Comparison of ENCODE assay signal across 15 cellular contexts in the genomic region with DNA sequence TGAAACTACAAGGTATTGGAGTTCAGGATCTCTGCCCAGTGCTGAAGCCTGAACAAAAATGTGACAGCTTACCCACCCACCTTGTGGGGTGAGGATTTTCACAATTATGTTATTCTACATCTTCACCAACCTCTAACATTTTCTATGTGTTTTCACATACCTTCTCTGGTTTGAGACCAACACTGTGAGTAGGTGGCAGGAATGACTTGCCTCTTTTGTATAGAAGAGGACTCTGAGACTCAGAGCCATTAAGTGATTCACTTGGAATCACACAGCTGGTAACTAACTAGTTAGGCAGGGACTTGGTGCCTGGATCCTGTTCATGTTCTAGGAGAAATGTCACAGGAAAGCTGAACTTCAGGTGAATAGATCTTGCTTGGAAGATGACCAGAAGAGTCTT. TPM values are rescaled to one million over a fixed set of nuclear protein-coding genes. Genes with fewer than 3 reads are reported as not detected.
A peak's percentile ranks its signal among the peaks of the same experiment; 100 is the strongest.
DNase-seq lines count a peak whose midpoint lies in the region; ATAC-seq and TF ChIP-seq lines count a peak whose summit lies in the region.
"Had no signal": no experiment of that assay in that cellular context is flagged by ENCODE, and none has a peak within 500 bp of the region (broad histone marks: within the 10 kb centered on the region; RNA-seq: fewer than 3 reads in every experiment).

No MANE protein-coding gene starts in this region.

- H3K79me2 ChIP-seq in Loucy (ENCODE audit: insufficient read depth, low read length) (no peaks in the 10 kb centered on the region), PC-3 (ENCODE audit: low read length) (no peaks in the 10 kb centered on the region)

- BruUV-seq in PC-3 (replicated peaks; lab: Mats Ljungman, UMichigan): no TSS peak

- no peak for ATAC-seq in PC-3

- no peak for DNase-seq in PC-3
- DNase-seq in epithelial cell of esophagus (ENCODE audit: low read depth): peak; percentile 24
- DNase-seq in renal cortical epithelial cell (ENCODE audit: low read depth): peak; percentile 4
- DNase-seq in posterior cingulate gyrus: no peak
- DNase-seq in thyroid gland: no peak
- DNase-seq in effector memory CD4-positive, alpha-beta T cell: no peak
- DNase-seq: ACHN; Calu3; CD4-positive, CD25-positive, alpha-beta regulatory T cell; DMS 273 treated with DMSO at 0.1 percent for 48 hours; GM23248; H7 had no signal

- no peak overlapping the region for H3K4me2 ChIP-seq in Loucy (ENCODE audit: low read depth, low read length, poor library complexity, severe bottlenecking)
- H3K4me2 ChIP-seq in PC-3 (ENCODE audit: low read length): peak overlapping the region; percentile 27; the same call in 1 of the 2 replicates
- H3K4me2 ChIP-seq: BLaER1 treated with 17β-estradiol and CSF1 and Interleukin-3, amounts not matched to agents 10 nM and 100 nM had no signal

- H2AFZ ChIP-seq in Loucy (ENCODE audit: low read length) (peak overlapping the region; percentile 12; the same call in 1 of the 2 replicates), PC-3 (ENCODE audit: low read length) (no peak overlapping the region)
- H2AFZ ChIP-seq: GM23248 had no signal

- H3K36me3 ChIP-seq in Loucy (ENCODE audit: insufficient read depth, low read length): no peaks in the 10 kb centered on the region
- no peaks in the 10 kb centered on the region for H3K36me3 ChIP-seq in PC-3 (ENCODE audit: low read depth, low read length)
- no peaks in the 10 kb centered on the region for H3K36me3 ChIP-seq in thyroid gland
- H3K36me3 ChIP-seq in effector memory CD4-positive, alpha-beta T cell (ENCODE audit: control insufficient read depth, insufficient read depth, low read length): no peaks in the 10 kb centered on the region
- H3K36me3 ChIP-seq: BLaER1 treated with 17β-estradiol and CSF1 and Interleukin-3, amounts not matched to agents 10 nM and 100 nM had no signal

- H3K9ac ChIP-seq in Loucy (ENCODE audit: low read depth, low read length, poor library complexity, severe bottlenecking) (no peak overlapping the region), PC-3 (ENCODE audit: low read length) (no peak overlapping the region)
- H3K9ac ChIP-seq: BLaER1 treated with 17β-estradiol and CSF1 and Interleukin-3, amounts not matched to agents 10 nM and 100 nM; GM23248 had no signal

- H3K4me1 ChIP-seq in Loucy (ENCODE audit: insufficient read depth, low read length, poor library complexity, severe bottlenecking): no peaks in the 10 kb centered on the region
- peaks cover 15% of the 10 kb centered on the region for H3K4me1 ChIP-seq in PC-3 (ENCODE audit: insufficient read depth, low read length)
- H3K4me1 ChIP-seq in thyroid gland: no peaks in the 10 kb centered on the region
- no peaks in the 10 kb centered on the region for H3K4me1 ChIP-seq in effector memory CD4-positive, alpha-beta T cell (ENCODE audit: control insufficient read depth, insufficient read depth, low read length, poor library complexity, severe bottlenecking)
- H3K4me1 ChIP-seq: BLaER1 treated with 17β-estradiol and CSF1 and Interleukin-3, amounts not matched to agents 10 nM and 100 nM had no signal

- H4K20me1 ChIP-seq in Loucy (ENCODE audit: insufficient read depth, low read length, poor library complexity, severe bottlenecking) (no peaks in the 10 kb centered on the region), PC-3 (ENCODE audit: low read length) (no peaks in the 10 kb centered on the region)
- H4K20me1 ChIP-seq: BLaER1 treated with 17β-estradiol and CSF1 and Interleukin-3, amounts not matched to agents 10 nM and 100 nM had no signal

- no peaks in the 10 kb centered on the region for H3K9me3 ChIP-seq in Loucy (ENCODE audit: insufficient read depth, low read depth, low read length)
- no peaks in the 10 kb centered on the region for H3K9me3 ChIP-seq in PC-3 (ENCODE audit: low read length)
- no peaks in the 10 kb centered on the region for H3K9me3 ChIP-seq in thyroid gland
- H3K9me3 ChIP-seq in effector memory CD4-positive, alpha-beta T cell (ENCODE audit: control insufficient read depth, low read length): no peaks in the 10 kb centered on the region
- H3K9me3 ChIP-seq: BLaER1 treated with 17β-estradiol and CSF1 and Interleukin-3, amounts not matched to agents 10 nM and 100 nM had no signal

- H3K27me3 ChIP-seq in Loucy (ENCODE audit: insufficient read depth, low read length, poor library complexity, severe bottlenecking) (no peaks in the 10 kb centered on the region), PC-3 (ENCODE audit: low read length) (no peaks in the 10 kb centered on the region), thyroid gland (no peaks in the 10 kb centered on the region)
- H3K27me3 ChIP-seq in effector memory CD4-positive, alpha-beta T cell (replicated peaks; ENCODE audit: control insufficient read depth, insufficient read depth, low read length, poor library complexity, severe bottlenecking): peaks cover 3% of the 10 kb centered on the region
- H3K27me3 ChIP-seq: BLaER1 treated with 17β-estradiol and CSF1 and Interleukin-3, amounts not matched to agents 10 nM and 100 nM had no signal

- POLR2A ChIA-PET in PC-3 (lab: Charles Lee; ENCODE audit: unreplicated experiment): no interaction called here

- H3K27ac ChIP-seq in PC-3 (ENCODE audit: low read length) (no peak overlapping the region), thyroid gland (no peak overlapping the region)
- no peak overlapping the region for H3K27ac ChIP-seq in effector memory CD4-positive, alpha-beta T cell (ENCODE audit: insufficient read depth, low read length, poor library complexity, severe bottlenecking)
- H3K27ac ChIP-seq: BLaER1 treated with 17β-estradiol and CSF1 and Interleukin-3, amounts not matched to agents 10 nM and 100 nM; GM23248; HL-60 had no signal

- H3F3A ChIP-seq in Loucy (ENCODE audit: low read depth): no peaks in the 10 kb centered on the region
- no peaks in the 10 kb centered on the region for H3F3A ChIP-seq in PC-3 (ENCODE audit: low read length, unreplicated experiment)

- no peak for TF ChIP-seq POLR2A in thyroid gland (IDR thresholded peaks at IDR 0.05)

- CTCF ChIA-PET in PC-3 (lab: Charles Lee): no interaction called here

- H3K9me2 ChIP-seq in Loucy (replicated peaks; ENCODE audit: low read depth, low read length): no peaks in the 10 kb centered on the region
- no peaks in the 10 kb centered on the region for H3K9me2 ChIP-seq in PC-3 (replicated peaks; ENCODE audit: low read length)

- no peak for TF ChIP-seq CTCF in Loucy (conservative IDR thresholded peaks at IDR 0.05; ENCODE audit: low read length)
- TF ChIP-seq CTCF in PC-3 (conservative IDR thresholded peaks at IDR 0.05; ENCODE audit: low read depth, low read length): no peak
- TF ChIP-seq CTCF in epithelial cell of esophagus (IDR thresholded peaks at IDR 0.05; ENCODE audit: insufficient read depth, low read depth, low read length, missing control alignments): no peak
- no peak for TF ChIP-seq CTCF in thyroid gland (IDR thresholded peaks at IDR 0.05)

- H3K4me3 ChIP-seq in Loucy (ENCODE audit: low read length, poor library complexity, severe bottlenecking): no peak overlapping the region
- no peak overlapping the region for H3K4me3 ChIP-seq in PC-3 (ENCODE audit: low read length)
- H3K4me3 ChIP-seq in epithelial cell of esophagus (ENCODE audit: low read length): no peak overlapping the region
- no peak overlapping the region for H3K4me3 ChIP-seq in thyroid gland (replicated peaks in 1 of 3)
- no peak overlapping the region for H3K4me3 ChIP-seq in effector memory CD4-positive, alpha-beta T cell (ENCODE audit: insufficient read depth, low read depth, low read length, poor library complexity, severe bottlenecking)
- H3K4me3 ChIP-seq: BLaER1 treated with 17β-estradiol and CSF1 and Interleukin-3, amounts not matched to agents 10 nM and 100 nM; GM23248 had no signal

- intact Hi-C loops in PC-3 (cut with micrococcal nuclease) (no loop called here), posterior cingulate gyrus (cut with DNase I) (no loop called here), thyroid gland (cut with DNase I) (no loop called here)

RNA-seq across cellular contexts. Expression of gene SRBD1, which starts 14.8 kb away (rescaled TPM):
- total RNA-seq in PC-3 (2014; rRNA removed): 19.8 and 20.8 TPM in 2 replicates
- 10.1 and 13.6 TPM in 2 replicates for total RNA-seq in renal cortical epithelial cell
- total RNA-seq in thyroid gland: 10 to 100 TPM; 23.1 to 33.3 (median 27.2) TPM

RNA-seq across cellular contexts. Expression of gene PRKCE, which starts 25.7 kb away (rescaled TPM):
- total RNA-seq in PC-3 (2014; rRNA removed) (4.4 and 7.0 TPM in 2 replicates), renal cortical epithelial cell (3.1 and 6.9 TPM in 2 replicates), thyroid gland (10 to 100 TPM in 3 of 4 donors, 1 to 10 TPM in 1; 8.4 to 35.3 (median 15.2) TPM)

Comparison
In these comparisons a context has a peak if more than half of its experiments do, and no peak if none do; other contexts are left out.
1. DNase-seq: peak in epithelial cell of esophagus (single experiment) and renal cortical epithelial cell (single experiment); none in PC-3 (single experiment), posterior cingulate gyrus (0 of 10), thyroid gland (0 of 2) and effector memory CD4-positive, alpha-beta T cell (0 of 3).